ENCODE assay signal across 12 cellular contexts in genomic region chr3:175070946-175071345, GRCh38.
A peak's percentile ranks its signal among the peaks of the same experiment; 100 is the strongest.
DNase-seq lines count a peak whose midpoint lies in the region; FAIRE-seq and TF ChIP-seq lines count a peak whose summit lies in the region.
"Had no signal": no experiment of that assay in that cellular context is flagged by ENCODE, and none has a peak within 500 bp of the region (broad histone marks: within the 10 kb centered on the region; RNA-seq: fewer than 3 reads in every experiment).

No MANE protein-coding gene starts in this region.

- intact Hi-C loops in MCF 10A (cut with micrococcal nuclease): no loop called here

- BruUV-seq in MCF 10A (replicated peaks; lab: Mats Ljungman, UMichigan): no TSS peak

- H3K4me3 ChIP-seq in MG63: no peak overlapping the region
- H3K4me3 ChIP-seq: SJCRH30 had no signal

- H3K4me1 Mint-ChIP-seq in MCF 10A (ENCODE audit: insufficient read depth, unreplicated experiment): no peaks in the 10 kb centered on the region
- H3K4me1 Mint-ChIP-seq: CD4-positive, alpha-beta memory T cell had no signal

- H3K36me3 ChIP-seq in MG63: no peaks in the 10 kb centered on the region
- H3K36me3 ChIP-seq: SJCRH30 had no signal

- no peak overlapping the region for H3K27ac Mint-ChIP-seq in MCF 10A (ENCODE audit: low read depth, unreplicated experiment)
- H3K27ac Mint-ChIP-seq: CD4-positive, alpha-beta memory T cell had no signal

- DNase-seq in T47D (ENCODE audit: low read depth in 1 of 2, low spot score in 1 of 2) (peak; percentile 35 to 81), MCF 10A (ENCODE audit: unreplicated experiment) (no peak), NCI-H69 (lab: John Stamatoyannopoulos, UW) (peak; percentile 88), islet precursor cell (peak; percentile 55), urothelium cell line (ENCODE audit: low spot score) (no peak), C1 segment of cervical spinal cord (lab: John Stamatoyannopoulos, UW) (no peak), MG63 (no peak)
- DNase-seq: CD4-positive, alpha-beta memory T cell; NCI-H1417 treated with DMSO at 0.1 percent for 48 hours; SJCRH30 had no signal

- no peaks in the 10 kb centered on the region for H3K9me3 Mint-ChIP-seq in MCF 10A (ENCODE audit: unreplicated experiment)

- CTCF ChIA-PET in MCF 10A (lab: Yijun Ruan, JAX): no interaction called here

- H3K36me3 Mint-ChIP-seq in MCF 10A (ENCODE audit: insufficient read depth, unreplicated experiment): no peaks in the 10 kb centered on the region
- H3K36me3 Mint-ChIP-seq: CD4-positive, alpha-beta memory T cell had no signal

- TF ChIP-seq CTCF in MCF 10A (IDR thresholded peaks at IDR 0.05; ENCODE audit: unreplicated experiment): no peak

- POLR2A ChIA-PET in MCF 10A (lab: Yijun Ruan, JAX): no interaction called here

- H3K27me3 Mint-ChIP-seq in MCF 10A (ENCODE audit: insufficient read depth, unreplicated experiment): no peaks in the 10 kb centered on the region
- H3K27me3 Mint-ChIP-seq: CD4-positive, alpha-beta memory T cell had no signal

- no peak for FAIRE-seq in urothelium cell line (lab: Jason Lieb, UNC)
- FAIRE-seq: D721Med, HepG2 had no signal

- no peak overlapping the region for H3K4me3 Mint-ChIP-seq in MCF 10A (ENCODE audit: unreplicated experiment)
- H3K4me3 Mint-ChIP-seq: CD4-positive, alpha-beta memory T cell had no signal

- in situ Hi-C loops in T47D (cut with HindIII; ENCODE audit: low pct_unique_long_range_greater_than_20kb, low sequenced_read_pairs): no loop called here

- H3K9me3 ChIP-seq in MG63: no peaks in the 10 kb centered on the region
- H3K9me3 ChIP-seq: SJCRH30 had no signal

- no peaks in the 10 kb centered on the region for H3K27me3 ChIP-seq in MG63
- H3K27me3 ChIP-seq: SJCRH30 had no signal

Comparison
In these comparisons a context has a peak if more than half of its experiments do, and no peak if none do; other contexts are left out.
1. DNase-seq: peak in T47D (2 of 2), NCI-H69 (single experiment) and islet precursor cell (single experiment); none in MCF 10A (single experiment), urothelium cell line (single experiment), C1 segment of cervical spinal cord (0 of 14) and MG63 (single experiment).